ENCODE assay signal across 13 cellular contexts in the genomic region with DNA sequence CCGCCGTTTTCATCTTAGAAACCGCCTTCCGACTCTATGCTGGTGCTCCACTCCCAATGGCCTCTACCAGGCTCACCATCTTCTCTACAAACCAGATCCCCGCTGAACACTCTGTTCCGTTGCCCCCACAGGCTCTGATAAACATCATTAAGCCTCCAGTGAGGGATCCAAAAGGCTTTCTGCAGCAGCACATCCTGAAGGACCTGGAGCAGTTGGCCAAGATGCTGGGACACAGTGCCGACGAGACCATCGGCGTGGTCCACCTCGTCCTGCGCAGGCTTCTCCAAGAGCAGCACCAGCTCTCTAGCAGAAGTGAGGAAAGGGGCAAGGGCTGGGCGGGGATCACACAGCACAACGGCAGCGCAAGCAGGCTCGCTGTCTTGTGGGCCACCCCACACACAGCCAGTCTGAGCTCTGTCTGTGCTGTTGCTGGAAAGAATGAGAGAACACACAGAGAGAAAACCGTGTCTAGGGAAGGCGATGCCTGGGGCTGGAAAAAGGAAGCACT.
"Had no signal": no experiment of that assay in that cellular context is flagged by ENCODE, and none has a peak within 500 bp of the region (broad histone marks: within the 10 kb centered on the region; RNA-seq: fewer than 3 reads in every experiment).

No MANE protein-coding gene starts in this region.

- ATAC-seq: left cardiac atrium had no signal

- H3K9me3 Mint-ChIP-seq: endodermal cell, nephron had no signal

- DNase-seq: activated CD4-positive, alpha-beta T cell treated with anti-CD3 and anti-CD28 coated beads for 1 hour; activated CD8-positive, alpha-beta memory T cell treated with anti-CD3 and anti-CD28 coated beads for 24 hours; amygdala; endodermal cell; hypothalamus; left cardiac atrium; mammary epithelial cell; SJCRH30; stimulated activated CD4-positive, alpha-beta T cell treated with anti-CD3 and anti-CD28 coated beads, Interleukin-15, amount 100 ng/mL, for 24 hours; stimulated activated CD4-positive, alpha-beta T cell treated with anti-CD3 and anti-CD28 coated beads, Interleukin-4, amount 100 ng/mL, for 24 hours; T-helper 9 cell; thyroid gland had no signal

- H3K27ac Mint-ChIP-seq: nephron had no signal

- H3K4me3 Mint-ChIP-seq: endodermal cell, nephron had no signal
